In genomic region chr3:125059488-125060245, GRCh38 we compare ENCODE assay signal across 14 cellular contexts. TPM values are rescaled to one million over a fixed set of nuclear protein-coding genes. Genes with fewer than 3 reads are reported as not detected.
A peak's percentile ranks its signal among the peaks of the same experiment; 100 is the strongest.
DNase-seq lines count a peak whose midpoint lies in the region; ATAC-seq and TF ChIP-seq lines count a peak whose summit lies in the region.
"Had no signal": no experiment of that assay in that cellular context is flagged by ENCODE, and none has a peak within 500 bp of the region (broad histone marks: within the 10 kb centered on the region; RNA-seq: fewer than 3 reads in every experiment).

No MANE protein-coding gene starts in this region.

- no peaks in the 10 kb centered on the region for H3K9me2 ChIP-seq in GM23248 (ENCODE audit: insufficient read depth)

- H3K27me3 ChIP-seq in GM23248 (replicated peaks; ENCODE audit: insufficient read depth): no peaks in the 10 kb centered on the region
- H3K27me3 ChIP-seq in effector memory CD4-positive, alpha-beta T cell (replicated peaks; ENCODE audit: control insufficient read depth, insufficient read depth, low read length, poor library complexity, severe bottlenecking): peaks cover 3% of the 10 kb centered on the region
- H3K27me3 ChIP-seq: dorsolateral prefrontal cortex had no signal

- ATAC-seq in HG02763 (IDR thresholded peaks at IDR 0.05; ENCODE audit: unreplicated experiment) (no peak), GM21528 (IDR thresholded peaks at IDR 0.05; ENCODE audit: low FRiP score, unreplicated experiment) (no peak)
- ATAC-seq: GM12878, natural killer cell had no signal

- no peak overlapping the region for H3K4me2 ChIP-seq in GM23248 (ENCODE audit: unreplicated experiment)

- DNase-seq in GM23248: peak; percentile 62
- peak; percentile 19 for DNase-seq in NCI-H82 treated with DMSO at 0.1 percent for 48 hours (lab: John Stamatoyannopoulos, UW; ENCODE audit: unreplicated experiment)
- no peak for DNase-seq in fibroblast of villous mesenchyme (ENCODE audit: low read depth)
- no peak for DNase-seq in effector memory CD4-positive, alpha-beta T cell
- DNase-seq in NCI-H2227 (lab: John Stamatoyannopoulos, UW; ENCODE audit: unreplicated experiment): no peak
- DNase-seq: dorsolateral prefrontal cortex, kidney glomerular epithelial cell, natural killer cell, NCI-H2081 treated with DMSO at 0.1 percent for 48 hours had no signal

- 59 to 69% methylated on average over 7 of the region's 7 CpGs for WGBS in GM23248 (ENCODE audit: low coverage in 1 of 2, low lambda C conversion rate in 2 of 2, missing lambda C conversion rate in 2 of 2), 2 experiments

- in situ Hi-C loops in GM23248 (cut with MboI): no loop called here

- H3K79me2 ChIP-seq in GM23248 (ENCODE audit: insufficient read depth): peaks cover 7% of the 10 kb centered on the region

- H4K20me1 ChIP-seq in GM23248 (ENCODE audit: insufficient read depth): no peaks in the 10 kb centered on the region

- H3K4me3 ChIP-seq in GM23248 (no peak overlapping the region), fibroblast of villous mesenchyme (ENCODE audit: low read depth, low read length) (no peak overlapping the region)
- no peak overlapping the region for H3K4me3 ChIP-seq in effector memory CD4-positive, alpha-beta T cell (ENCODE audit: insufficient read depth, low read depth, low read length, poor library complexity, severe bottlenecking)
- H3K4me3 ChIP-seq: dorsolateral prefrontal cortex, GM12878 had no signal

- peak overlapping the region; percentile 18; the same call in 1 of the 2 replicates for H3K27ac ChIP-seq in C4-2B
- H3K27ac ChIP-seq in GM23248: no peak overlapping the region
- H3K27ac ChIP-seq in effector memory CD4-positive, alpha-beta T cell (ENCODE audit: insufficient read depth, low read length, poor library complexity, severe bottlenecking): no peak overlapping the region
- H3K27ac ChIP-seq: dorsolateral prefrontal cortex, RWPE1 had no signal

- H3K9ac ChIP-seq in GM23248: no peak overlapping the region

- H3K9me3 ChIP-seq in GM23248 (ENCODE audit: low read depth): no peaks in the 10 kb centered on the region
- H3K9me3 ChIP-seq in effector memory CD4-positive, alpha-beta T cell (ENCODE audit: control insufficient read depth, low read length): no peaks in the 10 kb centered on the region

- no peaks in the 10 kb centered on the region for H3K36me3 ChIP-seq in GM23248 (ENCODE audit: low read depth)
- H3K36me3 ChIP-seq in effector memory CD4-positive, alpha-beta T cell (ENCODE audit: control insufficient read depth, insufficient read depth, low read length): no peaks in the 10 kb centered on the region

- TF ChIP-seq CTCF in C4-2B (conservative IDR thresholded peaks at IDR 0.05): no peak; the same call in 1 of the 2 replicates
- peak; percentile 17 for TF ChIP-seq CTCF in fibroblast of villous mesenchyme (IDR thresholded peaks at IDR 0.05; ENCODE audit: insufficient read depth, low read depth, low read length)

- peaks cover 38% of the 10 kb centered on the region for H3F3A ChIP-seq in GM23248 (ENCODE audit: insufficient read depth)

- H3K4me1 ChIP-seq in GM23248 (ENCODE audit: insufficient read depth): peaks cover 57% of the 10 kb centered on the region
- H3K4me1 ChIP-seq in effector memory CD4-positive, alpha-beta T cell (ENCODE audit: control insufficient read depth, insufficient read depth, low read length, poor library complexity, severe bottlenecking): peaks cover 7% of the 10 kb centered on the region

- no peak overlapping the region for H2AFZ ChIP-seq in GM23248

RNA-seq across cellular contexts. Expression of gene HEG1, which starts 3.9 kb away (rescaled TPM):
- total RNA-seq in GM23248 (2014; rRNA removed; shearing (Covaris generic)): 116 and 137 TPM in 2 replicates
- 32.0 and 32.1 TPM in 2 replicates for polyA plus RNA-seq in GM23248 (2016; fragmentation: Nextera tagmentation; extraction: Ambion mirVana)
- total RNA-seq in fibroblast of villous mesenchyme: 110 and 199 TPM in 2 replicates

Comparison
In these comparisons a context has a peak if more than half of its experiments do, and no peak if none do; other contexts are left out.
1. DNase-seq: peak in GM23248 (single experiment) and NCI-H82 treated with DMSO at 0.1 percent for 48 hours (single experiment); none in fibroblast of villous mesenchyme (single experiment), effector memory CD4-positive, alpha-beta T cell (0 of 3) and NCI-H2227 (single experiment).